8 cellular contexts compared by ENCODE assay signal in genomic region chr2:8488001-8488738, GRCh38.
DNase-seq lines count a peak whose midpoint lies in the region; ATAC-seq and TF ChIP-seq lines count a peak whose summit lies in the region.

No MANE protein-coding gene starts in this region.

- no peaks in the 10 kb centered on the region for H3K27me3 ChIP-seq in HL-60 (ENCODE audit: insufficient read depth, poor library complexity, severe bottlenecking)
- no peaks in the 10 kb centered on the region for H3K27me3 ChIP-seq in neural progenitor cell
- H3K27me3 ChIP-seq in upper lobe of right lung, result no peaks in the 10 kb centered on the region

- ATAC-seq in upper lobe of right lung, result peak; percentile 24

- peaks cover 0 to 4% of the 10 kb centered on the region in 2 donors for H3K36me3 Mint-ChIP-seq in CD14-positive monocyte
- H3K36me3 Mint-ChIP-seq in activated naive CD4-positive, alpha-beta T cell treated with anti-CD3 and anti-CD28 coated beads, Interleukin-2, amount 10 ng/mL, durations not matched to agents 7 days and 5 days, result no peaks in the 10 kb centered on the region
- H3K36me3 Mint-ChIP-seq in neural progenitor cell, result no peaks in the 10 kb centered on the region

- H3K27ac Mint-ChIP-seq in CD14-positive monocyte, result peak overlapping the region; percentile 53 to 90 (median 85)
- no peak overlapping the region for H3K27ac Mint-ChIP-seq in activated naive CD4-positive, alpha-beta T cell treated with anti-CD3 and anti-CD28 coated beads, Interleukin-2, amount 10 ng/mL, durations not matched to agents 7 days and 5 days
- peak overlapping the region; percentile 12 for H3K27ac Mint-ChIP-seq in neural progenitor cell

- peak overlapping the region; percentile 25; the same call in 1 of the 2 replicates for H3K27ac ChIP-seq in HL-60 (replicated peaks)
- H3K27ac ChIP-seq in neural progenitor cell, result no peak overlapping the region
- H3K27ac ChIP-seq in upper lobe of right lung, result peak overlapping the region; percentile 43

- H3K4me3 ChIP-seq in HL-60 (replicated peaks; ENCODE audit: insufficient read depth, low read length) (no peak overlapping the region), neural progenitor cell (no peak overlapping the region), upper lobe of right lung (peak overlapping the region; percentile 21)

- intact Hi-C loops in CD14-positive monocyte (cut with micrococcal nuclease), result no loop called here
- intact Hi-C loops in upper lobe of right lung (cut with DNase I), result no loop called here

- no peak overlapping the region for H3K4me2 ChIP-seq in neural progenitor cell

- H3K4me3 Mint-ChIP-seq in CD14-positive monocyte (peak overlapping the region; percentile 79 to 95), neural progenitor cell (no peak overlapping the region)
- H3K4me3 Mint-ChIP-seq in activated naive CD4-positive, alpha-beta T cell treated with anti-CD3 and anti-CD28 coated beads, Interleukin-2, amount 10 ng/mL, durations not matched to agents 7 days and 5 days, result no peak overlapping the region

- peak overlapping the region; percentile 80 for H2AFZ ChIP-seq in neural progenitor cell (replicated peaks)

- TF ChIP-seq CTCF in CD14-positive monocyte (IDR thresholded peaks at IDR 0.05) (no peak), GM20000 (IDR thresholded peaks at IDR 0.05; ENCODE audit: extremely low read depth, missing control alignments) (no peak), HL-60 (IDR thresholded peaks at IDR 0.05; ENCODE audit: insufficient read depth, low read length) (no peak), neural progenitor cell (IDR thresholded peaks at IDR 0.05) (no peak), upper lobe of right lung (IDR thresholded peaks at IDR 0.05) (no peak)

- H3F3A ChIP-seq in neural progenitor cell (ENCODE audit: low read depth), result no peaks in the 10 kb centered on the region

- H3K36me3 ChIP-seq in neural progenitor cell (no peaks in the 10 kb centered on the region), upper lobe of right lung (no peaks in the 10 kb centered on the region)

- H3K4me1 ChIP-seq in neural progenitor cell (peaks cover 27% of the 10 kb centered on the region), upper lobe of right lung (peaks cover 23% of the 10 kb centered on the region)

- H3K9ac ChIP-seq in neural progenitor cell, result no peak overlapping the region

- H3K4me1 Mint-ChIP-seq in CD14-positive monocyte (peaks cover 47% of the 10 kb centered on the region), neural progenitor cell (peaks cover 33% of the 10 kb centered on the region)
- H3K4me1 Mint-ChIP-seq in activated naive CD4-positive, alpha-beta T cell treated with anti-CD3 and anti-CD28 coated beads, Interleukin-2, amount 10 ng/mL, durations not matched to agents 7 days and 5 days, result peaks cover 48% of the 10 kb centered on the region

- H3K9me3 ChIP-seq in neural progenitor cell (ENCODE audit: low read depth) (no peaks in the 10 kb centered on the region), upper lobe of right lung (no peaks in the 10 kb centered on the region)

- CTCF ChIA-PET in activated naive CD4-positive, alpha-beta T cell treated with anti-CD3 and anti-CD28 coated beads, Interleukin-2, amount 10 ng/mL, durations not matched to agents 7 days and 5 days (lab: Charles Lee), result interaction anchor here (2.2 kb wide), 1 partner anchor 56 kb away, joined by 9 read pairs; no protein-coding TSS in a partner anchor

- H3K79me2 ChIP-seq in neural progenitor cell (ENCODE audit: low read depth), result no peaks in the 10 kb centered on the region

- no peaks in the 10 kb centered on the region for H3K9me3 Mint-ChIP-seq in CD14-positive monocyte
- H3K9me3 Mint-ChIP-seq in activated naive CD4-positive, alpha-beta T cell treated with anti-CD3 and anti-CD28 coated beads, Interleukin-2, amount 10 ng/mL, durations not matched to agents 7 days and 5 days, result no peaks in the 10 kb centered on the region
- peaks cover 3% of the 10 kb centered on the region for H3K9me3 Mint-ChIP-seq in neural progenitor cell

- DNase-seq in CD14-positive monocyte (ENCODE audit: low spot score) (peak; percentile 61), GM20000 (ENCODE audit: low spot score) (peak; percentile 75), HL-60 (ENCODE audit: low read depth in 1 of 2, low spot score in 1 of 2) (no peak), neural progenitor cell (ENCODE audit: low spot score) (peak; percentile 36), upper lobe of right lung (no peak), NCI-H1417 (lab: John Stamatoyannopoulos, UW) (no peak), DMS153 (lab: John Stamatoyannopoulos, UW) (no peak)
- DNase-seq in activated naive CD4-positive, alpha-beta T cell treated with anti-CD3 and anti-CD28 coated beads, Interleukin-2, amount 10 ng/mL, durations not matched to agents 7 days and 5 days, result peak; percentile 44

- peaks cover 0 to 3% (median 1%) of the 10 kb centered on the region in 3 donors for H3K27me3 Mint-ChIP-seq in CD14-positive monocyte (ENCODE audit: low read depth in 3 of 3)
- peaks cover 37% of the 10 kb centered on the region for H3K27me3 Mint-ChIP-seq in activated naive CD4-positive, alpha-beta T cell treated with anti-CD3 and anti-CD28 coated beads, Interleukin-2, amount 10 ng/mL, durations not matched to agents 7 days and 5 days
- peaks cover 7% of the 10 kb centered on the region for H3K27me3 Mint-ChIP-seq in neural progenitor cell (ENCODE audit: insufficient read depth, low read depth)

- no peaks in the 10 kb centered on the region for H4K20me1 ChIP-seq in neural progenitor cell (ENCODE audit: low read depth)

Comparison
In these comparisons a context has a peak if more than half of its experiments do, and no peak if none do; other contexts are left out.
1. DNase-seq: peak in CD14-positive monocyte (single experiment), GM20000 (single experiment), activated naive CD4-positive, alpha-beta T cell treated with anti-CD3 and anti-CD28 coated beads, Interleukin-2, amount 10 ng/mL, durations not matched to agents 7 days and 5 days (single experiment) and neural progenitor cell (single experiment); none in HL-60 (0 of 2), upper lobe of right lung (single experiment), NCI-H1417 (0 of 3) and DMS153 (single experiment).
2. H3K4me3 Mint-ChIP-seq: peak in CD14-positive monocyte (2 of 2); none in activated naive CD4-positive, alpha-beta T cell treated with anti-CD3 and anti-CD28 coated beads, Interleukin-2, amount 10 ng/mL, durations not matched to agents 7 days and 5 days (single experiment) and neural progenitor cell (single experiment).